Comparison of ENCODE assay signal across 13 cellular contexts in the genomic region with DNA sequence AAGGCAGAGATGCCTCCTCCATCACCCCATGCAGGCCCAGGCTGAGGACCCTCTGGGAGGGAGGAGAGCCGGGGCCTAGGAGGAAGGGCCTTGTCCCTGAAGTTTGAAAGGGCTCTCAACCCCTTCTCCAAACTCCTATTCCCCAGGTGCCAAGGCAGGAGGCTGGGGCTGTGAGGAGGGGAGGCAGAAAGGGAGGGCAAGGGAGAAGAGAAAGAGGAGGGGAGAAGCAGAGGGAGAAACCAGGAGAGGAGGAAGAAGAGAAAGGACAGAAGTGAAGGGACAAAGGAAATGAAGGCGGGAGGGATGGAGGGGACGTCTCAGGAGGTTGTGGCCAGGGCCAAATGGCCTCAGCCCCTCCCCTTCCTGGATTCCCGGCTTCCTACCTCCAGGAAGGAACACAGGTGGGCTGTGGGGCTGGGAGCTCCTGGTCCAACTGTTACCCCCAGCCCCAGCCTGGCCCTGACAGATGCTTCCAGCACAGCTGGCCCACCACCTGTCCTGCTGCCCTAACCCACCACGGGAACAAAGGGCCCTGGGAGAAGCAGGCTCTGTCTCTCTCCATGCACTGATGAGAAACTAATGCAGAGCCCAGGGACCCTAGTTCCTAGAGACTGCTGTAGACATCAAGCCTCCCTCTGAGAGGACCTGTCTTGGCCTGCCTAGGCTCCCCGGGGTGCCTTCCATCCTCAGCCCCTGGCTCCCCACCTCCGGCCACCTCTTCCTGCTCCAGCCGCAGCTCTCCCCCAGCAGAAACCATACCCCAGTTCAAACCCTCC. TPM values are rescaled to one million over a fixed set of nuclear protein-coding genes. Genes with fewer than 3 reads are reported as not detected.
A peak's percentile ranks its signal among the peaks of the same experiment; 100 is the strongest.
DNase-seq lines count a peak whose midpoint lies in the region; ATAC-seq and TF ChIP-seq lines count a peak whose summit lies in the region.
"Had no signal": no experiment of that assay in that cellular context is flagged by ENCODE, and none has a peak within 500 bp of the region (broad histone marks: within the 10 kb centered on the region; RNA-seq: fewer than 3 reads in every experiment).

No MANE protein-coding gene starts in this region.

- peaks cover 10% of the 10 kb centered on the region for H3K9me3 Mint-ChIP-seq in endodermal cell
- no peaks in the 10 kb centered on the region for H3K9me3 Mint-ChIP-seq in progenitor cell of endocrine pancreas (ENCODE audit: low read depth)
- H3K9me3 Mint-ChIP-seq: activated naive CD4-positive, alpha-beta T cell treated with anti-CD3 and anti-CD28 coated beads, Interleukin-2, amount 50 U/mL, for 24 hours had no signal

- in situ Hi-C loops in GM13977 (cut with MboI; ENCODE audit: low pct_unique_long_range_greater_than_20kb, low sequenced_read_pairs, unreplicated experiment): no loop called here

- ATAC-seq in psoas muscle: no peak

- H3K4me3 Mint-ChIP-seq in endodermal cell (peak overlapping the region; percentile 74), progenitor cell of endocrine pancreas (ENCODE audit: low read depth) (peak overlapping the region; percentile 64)
- H3K4me3 Mint-ChIP-seq: activated naive CD4-positive, alpha-beta T cell treated with anti-CD3 and anti-CD28 coated beads, Interleukin-2, amount 50 U/mL, for 24 hours had no signal

- peak; percentile 55 for DNase-seq in COR-L47 (lab: John Stamatoyannopoulos, UW)
- peak; percentile 88 for DNase-seq in NCI-H69 (lab: John Stamatoyannopoulos, UW)
- DNase-seq in endodermal cell: no peak
- DNase-seq in progenitor cell of endocrine pancreas (ENCODE audit: low spot score, unreplicated experiment): no peak
- no peak for DNase-seq in NCI-H748 treated with DMSO at 0.1 percent for 48 hours (lab: John Stamatoyannopoulos, UW)
- DNase-seq in DMS53 treated with DMSO at 0.1 percent for 48 hours (lab: John Stamatoyannopoulos, UW; ENCODE audit: unreplicated experiment): no peak
- DNase-seq in psoas muscle: no peak
- DNase-seq in GM13977 (ENCODE audit: low spot score): no peak
- DNase-seq: activated CD4-positive, alpha-beta T cell treated with anti-CD3 and anti-CD28 coated beads, Interleukin-2, amount 50 U/mL, for 48 hours; DMS79 treated with DMSO at 0.1 percent for 48 hours; NCI-H526 had no signal

- H3K27ac ChIP-seq in endodermal cell (ENCODE audit: low read depth, low read length): peak overlapping the region; percentile 85
- no peak overlapping the region for H3K27ac ChIP-seq in psoas muscle
- H3K27ac ChIP-seq: parathyroid adenoma had no signal

- peaks cover 26% of the 10 kb centered on the region for H3K4me1 Mint-ChIP-seq in endodermal cell
- peaks cover 26% of the 10 kb centered on the region for H3K4me1 Mint-ChIP-seq in progenitor cell of endocrine pancreas (ENCODE audit: low read depth)

- no peaks in the 10 kb centered on the region for H3K27me3 ChIP-seq in endodermal cell (ENCODE audit: control insufficient read depth, insufficient read depth, low read length, poor library complexity, severe bottlenecking)
- H3K27me3 ChIP-seq in psoas muscle (ENCODE audit: insufficient read depth in 3 of 3, low read length in 2 of 3): no peaks in the 10 kb centered on the region

- WGBS in endodermal cell (ENCODE audit: insufficient coverage in 1 of 2, insufficient read length in 1 of 2), 2 experiments: 70 to 89% methylated on average over 6 to 8 of the region's 8 CpGs
- 67 to 80% (median 68%) methylated on average over 7 to 8 of the region's 8 CpGs for WGBS in psoas muscle, 3 donors

- H3K27ac Mint-ChIP-seq in endodermal cell: peak overlapping the region; percentile 83
- peak overlapping the region; percentile 92 for H3K27ac Mint-ChIP-seq in progenitor cell of endocrine pancreas
- H3K27ac Mint-ChIP-seq: activated naive CD4-positive, alpha-beta T cell treated with anti-CD3 and anti-CD28 coated beads, Interleukin-2, amount 50 U/mL, for 24 hours had no signal

- H3K4me1 ChIP-seq in endodermal cell (ENCODE audit: control insufficient read depth, insufficient read depth, low read length): peaks cover 31% of the 10 kb centered on the region
- peaks cover 8% of the 10 kb centered on the region for H3K4me1 ChIP-seq in psoas muscle

- H3K27me3 Mint-ChIP-seq in endodermal cell (ENCODE audit: insufficient read depth): no peaks in the 10 kb centered on the region
- H3K27me3 Mint-ChIP-seq in progenitor cell of endocrine pancreas: no peaks in the 10 kb centered on the region
- H3K27me3 Mint-ChIP-seq: activated naive CD4-positive, alpha-beta T cell treated with anti-CD3 and anti-CD28 coated beads, Interleukin-2, amount 50 U/mL, for 24 hours had no signal

- H3K9me3 ChIP-seq in endodermal cell (ENCODE audit: control insufficient read depth, low read length) (peaks cover 14% of the 10 kb centered on the region), psoas muscle (no peaks in the 10 kb centered on the region)

- H3K9ac ChIP-seq in endodermal cell (ENCODE audit: extremely low read depth, low read length, poor library complexity, severe bottlenecking): peak overlapping the region; percentile 38
- H3K9ac ChIP-seq: parathyroid adenoma had no signal

- TF ChIP-seq CTCF in endodermal cell (conservative IDR thresholded peaks at IDR 0.05) (no peak), progenitor cell of endocrine pancreas (IDR thresholded peaks at IDR 0.05; ENCODE audit: unreplicated experiment) (no peak), psoas muscle (IDR thresholded peaks at IDR 0.05) (no peak), GM13977 (IDR thresholded peaks at IDR 0.05; ENCODE audit: extremely low read depth, insufficient read depth, missing control alignments) (no peak)

- H3K36me3 Mint-ChIP-seq in endodermal cell (ENCODE audit: low read depth): peaks cover 62% of the 10 kb centered on the region
- H3K36me3 Mint-ChIP-seq in progenitor cell of endocrine pancreas (ENCODE audit: insufficient read depth): peaks cover 32% of the 10 kb centered on the region
- H3K36me3 Mint-ChIP-seq: activated naive CD4-positive, alpha-beta T cell treated with anti-CD3 and anti-CD28 coated beads, Interleukin-2, amount 50 U/mL, for 24 hours had no signal

- H3K36me3 ChIP-seq in endodermal cell (ENCODE audit: control insufficient read depth, insufficient read depth, low read length) (peaks cover 73% of the 10 kb centered on the region), psoas muscle (ENCODE audit: insufficient read depth in 1 of 2, low read depth in 1 of 2) (peaks cover 0 to 19% of the 10 kb centered on the region in 2 donors)

- intact Hi-C loops in psoas muscle (cut with DNase I): no loop called here

- H3K4me3 ChIP-seq in endodermal cell (ENCODE audit: low read length) (peak overlapping the region; percentile 93), psoas muscle (no peak overlapping the region)

RNA-seq across cellular contexts. Expression of gene DBN1, which starts 3.5 kb away (rescaled TPM):
- 100 to 1,000 TPM; 322 to 383 TPM for total RNA-seq in endodermal cell
- 285 TPM for polyA plus RNA-seq in endodermal cell (2013, experiment 1 of 2)
- 272 TPM for polyA plus RNA-seq in endodermal cell (2013, experiment 2 of 2)
- total RNA-seq in progenitor cell of endocrine pancreas: 396 and 422 TPM in 2 replicates
- total RNA-seq in psoas muscle: 10 to 100 TPM; 17.7 to 28.4 (median 24.3) TPM
- polyA plus RNA-seq in psoas muscle: 10 to 100 TPM in 2 of 3 donors, 1 to 10 TPM in 1; 8.1 to 20.8 (median 20.1) TPM

RNA-seq across cellular contexts. Expression of gene PRR7, which starts 23.3 kb away (rescaled TPM):
- 1 to 10 TPM; 4.7 to 8.0 TPM for total RNA-seq in endodermal cell
- polyA plus RNA-seq in endodermal cell (2013, experiment 1 of 2): 8.2 TPM
- 8.7 TPM for polyA plus RNA-seq in endodermal cell (2013, experiment 2 of 2)
- 11.7 and 13.1 TPM in 2 replicates for total RNA-seq in progenitor cell of endocrine pancreas
- total RNA-seq in psoas muscle: 1 to 10 TPM in 3 of 4 donors, under 1 TPM in 1; 0.88 to 2.6 (median 1.8) TPM
- polyA plus RNA-seq in psoas muscle: 1 to 10 TPM in 1 of 3 donors, under 1 TPM in 2; 0.39 to 3.8 (median 0.48) TPM

RNA-seq across cellular contexts. Expression of gene PDLIM7, which starts 27.5 kb away (rescaled TPM):
- total RNA-seq in endodermal cell: 100 to 1,000 TPM; 196 to 241 TPM
- polyA plus RNA-seq in endodermal cell (2013, experiment 1 of 2): 307 TPM
- polyA plus RNA-seq in endodermal cell (2013, experiment 2 of 2): 281 TPM
- total RNA-seq in progenitor cell of endocrine pancreas: 113 and 119 TPM in 2 replicates
- total RNA-seq in psoas muscle: 100 to 1,000 TPM; 134 to 221 (median 161) TPM
- 100 to 1,000 TPM; 174 to 254 (median 221) TPM for polyA plus RNA-seq in psoas muscle

RNA-seq across cellular contexts. Expression of gene DOK3, which starts 39.7 kb away (rescaled TPM):
- 1 to 10 TPM; 2.1 to 7.7 TPM for total RNA-seq in endodermal cell
- 2.2 TPM for polyA plus RNA-seq in endodermal cell (2013, experiment 1 of 2)
- polyA plus RNA-seq in endodermal cell (2013, experiment 2 of 2): 3.3 TPM
- total RNA-seq in progenitor cell of endocrine pancreas: 11.6 and 13.7 TPM in 2 replicates
- 1 to 10 TPM; 2.4 to 5.4 (median 3.1) TPM for total RNA-seq in psoas muscle
- 1 to 10 TPM in 2 of 3 donors, under 1 TPM in 1; 0.44 to 5.0 (median 3.8) TPM for polyA plus RNA-seq in psoas muscle

RNA-seq across cellular contexts. Expression of gene GRK6, which starts 43.5 kb away (rescaled TPM):
- total RNA-seq in endodermal cell (10 to 100 TPM; 51.6 to 66.8 TPM), progenitor cell of endocrine pancreas (40.2 and 43.0 TPM in 2 replicates), psoas muscle (10 to 100 TPM; 15.8 to 22.6 (median 19.1) TPM)
- polyA plus RNA-seq in endodermal cell (2013, experiment 1 of 2): 31.2 TPM
- 29.2 TPM for polyA plus RNA-seq in endodermal cell (2013, experiment 2 of 2)
- polyA plus RNA-seq in psoas muscle: 10 to 100 TPM; 12.3 to 14.6 (median 13.2) TPM

Comparison
In these comparisons a context has a peak if more than half of its experiments do, and no peak if none do; other contexts are left out.
1. DNase-seq: peak in COR-L47 (single experiment) and NCI-H69 (single experiment); none in endodermal cell (single experiment), progenitor cell of endocrine pancreas (single experiment), NCI-H748 treated with DMSO at 0.1 percent for 48 hours (single experiment), DMS53 treated with DMSO at 0.1 percent for 48 hours (single experiment), psoas muscle (0 of 2) and GM13977 (single experiment).
2. RNA of gene DBN1, which starts 3.5 kb away (total RNA-seq): 396 to 422 TPM in progenitor cell of endocrine pancreas and 322 to 383 TPM in endodermal cell; 17.7 to 28.4 TPM in psoas muscle; every median in the first group is over 10 times any median in the second.